21 cellular contexts compared by ENCODE assay signal in genomic region chr21:33554236-33554981, GRCh38. TPM values are rescaled to one million over a fixed set of nuclear protein-coding genes. Genes with fewer than 3 reads are reported as not detected.
DNase-seq lines count a peak whose midpoint lies in the region; ATAC-seq and TF ChIP-seq lines count a peak whose summit lies in the region.
"Had no signal": no experiment of that assay in that cellular context is flagged by ENCODE, and none has a peak within 500 bp of the region (broad histone marks: within the 10 kb centered on the region; RNA-seq: fewer than 3 reads in every experiment).

No MANE protein-coding gene starts in this region.

- no peak overlapping the region for H3K27ac Mint-ChIP-seq in T-helper 2 cell treated with Interferon-gamma antibody and Interleukin-4, amounts not matched to agents 5 μg/mL and 100 μg/mL, for 36 hours
- H3K27ac Mint-ChIP-seq in CD8-positive, alpha-beta memory T cell: peak overlapping the region in 5 of 8 donors; percentile 36 to 67 (median 62)
- H3K27ac Mint-ChIP-seq in WTC11 (peak overlapping the region; percentile 58), glutamatergic neuron (ENCODE audit: unreplicated experiment) (no peak overlapping the region)
- H3K27ac Mint-ChIP-seq: progenitor cell of endocrine pancreas had no signal

- CTCF ChIA-PET in CD8-positive, alpha-beta memory T cell (lab: Charles Lee): no interaction called here
- CTCF ChIA-PET in WTC11 (lab: Charles Lee): no interaction called here

- peaks cover 90% of the 10 kb centered on the region for H3K36me3 Mint-ChIP-seq in T-helper 2 cell treated with Interferon-gamma antibody and Interleukin-4, amounts not matched to agents 5 μg/mL and 100 μg/mL, for 36 hours (ENCODE audit: low read depth)
- peaks cover 33 to 94% (median 37%) of the 10 kb centered on the region in 3 donors for H3K36me3 Mint-ChIP-seq in CD8-positive, alpha-beta memory T cell
- peaks cover 95% of the 10 kb centered on the region for H3K36me3 Mint-ChIP-seq in WTC11
- peaks cover 21% of the 10 kb centered on the region for H3K36me3 Mint-ChIP-seq in glutamatergic neuron (ENCODE audit: unreplicated experiment)

- no peaks in the 10 kb centered on the region for H3K27me3 Mint-ChIP-seq in T-helper 2 cell treated with Interferon-gamma antibody and Interleukin-4, amounts not matched to agents 5 μg/mL and 100 μg/mL, for 36 hours (ENCODE audit: low read depth)
- no peaks in the 10 kb centered on the region for H3K27me3 Mint-ChIP-seq in CD8-positive, alpha-beta memory T cell
- H3K27me3 Mint-ChIP-seq in WTC11 (ENCODE audit: low read depth) (no peaks in the 10 kb centered on the region), glutamatergic neuron (ENCODE audit: unreplicated experiment) (peaks cover 6% of the 10 kb centered on the region)
- H3K27me3 Mint-ChIP-seq: naive B cell, progenitor cell of endocrine pancreas had no signal

- POLR2A ChIA-PET in CD8-positive, alpha-beta memory T cell (lab: Charles Lee): no interaction called here
- POLR2A ChIA-PET in WTC11 (lab: Charles Lee): no interaction called here

- H3K4me1 Mint-ChIP-seq in T-helper 2 cell treated with Interferon-gamma antibody and Interleukin-4, amounts not matched to agents 5 μg/mL and 100 μg/mL, for 36 hours (ENCODE audit: low read depth): peaks cover 24% of the 10 kb centered on the region
- peaks cover 51 to 75% (median 72%) of the 10 kb centered on the region in 3 donors for H3K4me1 Mint-ChIP-seq in CD8-positive, alpha-beta memory T cell
- H3K4me1 Mint-ChIP-seq in WTC11 (no peaks in the 10 kb centered on the region), glutamatergic neuron (ENCODE audit: low read depth, unreplicated experiment) (no peaks in the 10 kb centered on the region)

- no peak overlapping the region for H3K4me3 ChIP-seq in CD8-positive, alpha-beta memory T cell (ENCODE audit: low read length)
- H3K4me3 ChIP-seq: BLaER1, cardiac muscle cell, heart right ventricle, lower lobe of right lung, skin epidermis, tibial artery had no signal

- TF ChIP-seq CTCF in WTC11 (IDR thresholded peaks at IDR 0.05) (no peak), glutamatergic neuron (IDR thresholded peaks at IDR 0.05; ENCODE audit: partially characterized antibody, unreplicated experiment) (no peak)

- H3K27ac ChIP-seq in CD8-positive, alpha-beta memory T cell (ENCODE audit: low read depth, low read length): no peak overlapping the region
- H3K27ac ChIP-seq: BLaER1, cardiac muscle cell, heart right ventricle, lower lobe of right lung, skin epidermis, tibial artery had no signal

- H3K9me3 Mint-ChIP-seq in T-helper 2 cell treated with Interferon-gamma antibody and Interleukin-4, amounts not matched to agents 5 μg/mL and 100 μg/mL, for 36 hours: no peaks in the 10 kb centered on the region
- H3K9me3 Mint-ChIP-seq in CD8-positive, alpha-beta memory T cell: no peaks in the 10 kb centered on the region
- no peaks in the 10 kb centered on the region; the same call in 1 of the 2 replicates for H3K9me3 Mint-ChIP-seq in WTC11
- no peaks in the 10 kb centered on the region for H3K9me3 Mint-ChIP-seq in glutamatergic neuron (ENCODE audit: unreplicated experiment)
- H3K9me3 Mint-ChIP-seq: naive B cell had no signal

- H3K27me3 ChIP-seq in CD8-positive, alpha-beta memory T cell (ENCODE audit: insufficient read depth, low read length, poor library complexity, severe bottlenecking): no peaks in the 10 kb centered on the region
- H3K27me3 ChIP-seq: BLaER1, cardiac muscle cell, heart right ventricle, tibial artery had no signal

- peaks cover 76% of the 10 kb centered on the region for H3K36me3 ChIP-seq in CD8-positive, alpha-beta memory T cell (ENCODE audit: insufficient read depth, low read length)

- no peak for DNase-seq in T-helper 2 cell treated with Interferon-gamma antibody and Interleukin-4, amounts not matched to agents 5 μg/mL and 100 μg/mL, for 36 hours (ENCODE audit: low spot score)
- DNase-seq in T-helper 2 cell: no peak
- DNase-seq in CD8-positive, alpha-beta memory T cell: no peak
- no peak for DNase-seq in WTC11 (ENCODE audit: low spot score)
- no peak for DNase-seq in glutamatergic neuron
- DNase-seq in effector CD8-positive, alpha-beta T cell (lab: John Stamatoyannopoulos, UW): no peak
- DNase-seq in GDM1 (lab: John Stamatoyannopoulos, UW): no peak
- DNase-seq: 8988T, DMS79, HCEC 1CT, heart right ventricle, lower lobe of right lung, MM.1S, naive B cell, NCI-H2227 treated with DMSO at 0.1 percent for 48 hours, tibial artery had no signal

- H3K4me1 ChIP-seq in CD8-positive, alpha-beta memory T cell (ENCODE audit: insufficient read depth, low read length): peaks cover 22% of the 10 kb centered on the region
- H3K4me1 ChIP-seq: BLaER1 had no signal

- peak overlapping the region; percentile 45 for H3K4me3 Mint-ChIP-seq in T-helper 2 cell treated with Interferon-gamma antibody and Interleukin-4, amounts not matched to agents 5 μg/mL and 100 μg/mL, for 36 hours
- H3K4me3 Mint-ChIP-seq in CD8-positive, alpha-beta memory T cell: peak overlapping the region in 4 of 7 donors; percentile 7 to 41 (median 32)
- H3K4me3 Mint-ChIP-seq in WTC11 (no peak overlapping the region), glutamatergic neuron (ENCODE audit: unreplicated experiment) (peak overlapping the region; percentile 58)

- no peak for ATAC-seq in WTC11
- ATAC-seq in GM18502 (IDR thresholded peaks at IDR 0.05; ENCODE audit: poor library complexity, unreplicated experiment): no peak
- ATAC-seq: heart right ventricle, lower lobe of right lung had no signal

- H3K9me3 ChIP-seq in CD8-positive, alpha-beta memory T cell (ENCODE audit: low read length): no peaks in the 10 kb centered on the region
- H3K9me3 ChIP-seq: BLaER1, heart right ventricle, lower lobe of right lung, tibial artery had no signal

TF ChIP-seq in WTC11, 78 proteins besides CTCF, POLR2A, EP300 and RAD21:
- TF ChIP-seq FOXP4 (CRISPR knock-in tag; IDR thresholded peaks at IDR 0.05): no peak
- no peak for TF ChIP-seq RELA (CRISPR knock-in tag; IDR thresholded peaks at IDR 0.05; ENCODE audit: borderline replicate concordance)

RNA-seq across cellular contexts. Expression of gene SON, which starts 11.6 kb away (rescaled TPM):
- 100 to 1,000 TPM; 316 to 339 TPM for total RNA-seq in CD8-positive, alpha-beta memory T cell
- 715 TPM for polyA plus RNA-seq in CD8-positive, alpha-beta memory T cell
- total RNA-seq in WTC11 (2021) (259 to 309 TPM (median 274 TPM) in 3 replicates), glutamatergic neuron (ENCODE audit: unreplicated experiment) (289 TPM)

RNA-seq across cellular contexts. Expression of gene GART, which starts 12.5 kb away (rescaled TPM):
- 100 to 1,000 TPM; 194 to 196 TPM for total RNA-seq in CD8-positive, alpha-beta memory T cell
- polyA plus RNA-seq in CD8-positive, alpha-beta memory T cell: 50.9 TPM
- total RNA-seq in WTC11 (2021) (173 to 223 TPM (median 177 TPM) in 3 replicates), glutamatergic neuron (ENCODE audit: unreplicated experiment) (70.3 TPM)

RNA-seq across cellular contexts. Expression of gene DONSON, which starts 34.1 kb away (rescaled TPM):
- total RNA-seq in CD8-positive, alpha-beta memory T cell: 10 to 100 TPM; 38.0 to 41.0 TPM
- 3.3 TPM for polyA plus RNA-seq in CD8-positive, alpha-beta memory T cell
- total RNA-seq in WTC11 (2021) (27.5 to 32.2 TPM (median 29.6 TPM) in 3 replicates), glutamatergic neuron (ENCODE audit: unreplicated experiment) (8.5 TPM)

Comparison
In these comparisons a context has a peak if more than half of its experiments do, and no peak if none do; other contexts are left out.
1. H3K27ac Mint-ChIP-seq: peak in CD8-positive, alpha-beta memory T cell (5 of 8) and WTC11 (single experiment); none in T-helper 2 cell treated with Interferon-gamma antibody and Interleukin-4, amounts not matched to agents 5 μg/mL and 100 μg/mL, for 36 hours (single experiment) and glutamatergic neuron (single experiment).